25 cellular contexts compared by ENCODE assay signal in the genomic region with DNA sequence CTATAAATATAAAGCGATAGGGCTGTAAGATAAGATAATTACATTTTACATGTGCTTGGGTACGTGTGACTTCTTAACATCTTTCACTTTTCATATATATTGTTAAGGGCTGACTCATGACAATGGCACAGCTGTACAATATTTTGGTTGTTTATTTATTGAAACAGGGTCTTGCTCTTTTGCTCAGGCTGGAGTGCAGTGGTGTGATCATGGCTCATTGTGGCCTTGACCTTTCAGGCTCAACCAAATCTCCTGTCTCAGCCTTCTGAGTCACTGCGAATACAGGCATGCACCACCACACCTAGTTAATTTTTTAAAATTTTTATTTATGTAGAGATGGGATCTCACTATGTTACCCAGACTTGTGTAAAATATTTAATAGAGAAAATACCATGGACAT.
A peak's percentile ranks its signal among the peaks of the same experiment; 100 is the strongest.
DNase-seq lines count a peak whose midpoint lies in the region; ATAC-seq, FAIRE-seq and TF ChIP-seq lines count a peak whose summit lies in the region.
"Had no signal": no experiment of that assay in that cellular context is flagged by ENCODE, and none has a peak within 500 bp of the region (broad histone marks: within the 10 kb centered on the region; RNA-seq: fewer than 3 reads in every experiment).

No MANE protein-coding gene starts in this region.

- H3K36me3 ChIP-seq in HepG2 (replicated peaks in 1 of 2; ENCODE audit: control insufficient read depth in 1 of 2, insufficient read depth in 2 of 2, low read length in 2 of 2) (no peaks in the 10 kb centered on the region), right lobe of liver (no peaks in the 10 kb centered on the region), endothelial cell of umbilical vein (ENCODE audit: control insufficient read depth in 2 of 2, extremely low read depth in 1 of 2, insufficient read depth in 2 of 2, low read length in 2 of 2) (no peaks in the 10 kb centered on the region)

- TF ChIP-seq CTCF in HepG2 (CRISPR knock-in tag; IDR thresholded peaks at IDR 0.05) (no peak), right lobe of liver (IDR thresholded peaks at IDR 0.05) (no peak), endothelial cell of umbilical vein (IDR thresholded peaks at IDR 0.05; ENCODE audit: extremely low read depth in 1 of 2, insufficient read depth in 1 of 2, low read depth in 1 of 2, low read length in 2 of 2) (no peak), osteocyte (IDR thresholded peaks at IDR 0.05) (no peak)

- dilution Hi-C loops in endothelial cell of umbilical vein (cut with MboI; ENCODE audit: extremely low pct_ligation_motif_present, low sequenced_read_pairs) = no loop called here

- no peak overlapping the region for H2AFZ ChIP-seq in HepG2 (ENCODE audit: low read length)
- no peak overlapping the region for H2AFZ ChIP-seq in endothelial cell of umbilical vein (ENCODE audit: low read depth, low read length)
- H2AFZ ChIP-seq: GM23248 had no signal

- H3K9me3 ChIP-seq in HepG2 (ENCODE audit: low read length) (no peaks in the 10 kb centered on the region), right lobe of liver (no peaks in the 10 kb centered on the region), endothelial cell of umbilical vein (replicated peaks; ENCODE audit: control insufficient read depth, insufficient read depth, low read length) (no peaks in the 10 kb centered on the region)

- TF ChIP-seq EP300 in HepG2 (IDR thresholded peaks at IDR 0.05; ENCODE audit: low read depth in 2 of 2, low read length in 2 of 2) = 0 out of 4 replicates have a peak, but pooled peaks of 1 of the 2 experiments have one; percentile 11
- TF ChIP-seq EP300 in HepG2 (CRISPR knock-in tag; IDR thresholded peaks at IDR 0.05; ENCODE audit: borderline replicate concordance) = no peak

- peak overlapping the region; percentile 9 for H3K27ac Mint-ChIP-seq in osteocyte (ENCODE audit: unreplicated experiment)
- H3K27ac Mint-ChIP-seq: CD4-positive, CD25-positive, alpha-beta regulatory T cell; H9 had no signal

- H3K27ac ChIP-seq in HepG2 (ENCODE audit: extremely low read length, insufficient read depth, low read length) (no peak overlapping the region), right lobe of liver (no peak overlapping the region), endothelial cell of umbilical vein (ENCODE audit: insufficient read depth, low read depth, low read length) (no peak overlapping the region)
- H3K27ac ChIP-seq: 22Rv1, GM23248, RWPE1 had no signal

- WGBS in HepG2 (ENCODE audit: low lambda C conversion rate) = 67% methylated on average over 3 of the region's 3 CpGs
- WGBS in right lobe of liver (ENCODE audit: insufficient coverage, low coverage, low lambda C conversion rate, missing lambda C conversion rate) = 68% methylated on average over 3 of the region's 3 CpGs

- H3K27me3 ChIP-seq in HepG2 (ENCODE audit: control insufficient read depth in 1 of 2, insufficient read depth in 2 of 2, low read length in 2 of 2) (no peaks in the 10 kb centered on the region), right lobe of liver (no peaks in the 10 kb centered on the region), endothelial cell of umbilical vein (ENCODE audit: control insufficient read depth in 2 of 2, insufficient read depth in 2 of 2, low read length in 2 of 2) (no peaks in the 10 kb centered on the region)

- BruUV-seq in HepG2 (replicated peaks; lab: Mats Ljungman, UMichigan) (no TSS peak), endothelial cell of umbilical vein (replicated peaks; lab: Mats Ljungman, UMichigan) (no TSS peak)

- H3K4me3 ChIP-seq in HepG2 (replicated peaks in 1 of 3; ENCODE audit: insufficient read depth in 1 of 3, low read depth in 2 of 3, low read length in 3 of 3) (no peak overlapping the region), right lobe of liver (no peak overlapping the region), endothelial cell of umbilical vein (replicated peaks in 1 of 3; ENCODE audit: insufficient read depth in 1 of 3, low read depth in 1 of 3, low read length in 3 of 3) (no peak overlapping the region)
- H3K4me3 ChIP-seq: GM23248 had no signal

- H4K20me1 ChIP-seq in HepG2 (ENCODE audit: insufficient read depth, low read length) (no peaks in the 10 kb centered on the region), endothelial cell of umbilical vein (replicated peaks; ENCODE audit: control insufficient read depth, extremely low read depth, insufficient read depth, low read length) (no peaks in the 10 kb centered on the region)

- no peaks in the 10 kb centered on the region for H3K36me3 Mint-ChIP-seq in osteocyte (ENCODE audit: unreplicated experiment)
- H3K36me3 Mint-ChIP-seq: CD4-positive, CD25-positive, alpha-beta regulatory T cell had no signal

- H3K27me3 Mint-ChIP-seq in osteocyte (ENCODE audit: unreplicated experiment) = no peaks in the 10 kb centered on the region
- H3K27me3 Mint-ChIP-seq: CD4-positive, CD25-positive, alpha-beta regulatory T cell had no signal

- in situ Hi-C loops in HepG2 (cut with HindIII; ENCODE audit: extremely low pct_ligation_motif_present, low pct_unique_long_range_greater_than_20kb) = no loop called here

- H3K9me3 Mint-ChIP-seq in osteocyte (ENCODE audit: unreplicated experiment) = peaks cover 6% of the 10 kb centered on the region

- H3K4me1 ChIP-seq in HepG2 (ENCODE audit: insufficient read depth, low read length) (peaks cover 20% of the 10 kb centered on the region; the same call in 1 of the 2 replicates), right lobe of liver (no peaks in the 10 kb centered on the region), endothelial cell of umbilical vein (ENCODE audit: control insufficient read depth, extremely low read depth, insufficient read depth, low read length) (no peaks in the 10 kb centered on the region)

- TF ChIP-seq RAD21 in HepG2 (CRISPR knock-in tag; IDR thresholded peaks at IDR 0.05) = no peak

- H3K4me1 Mint-ChIP-seq in osteocyte (ENCODE audit: unreplicated experiment) = peaks cover 17% of the 10 kb centered on the region
- H3K4me1 Mint-ChIP-seq: CD4-positive, CD25-positive, alpha-beta regulatory T cell; H9 had no signal

- H3K79me2 ChIP-seq in HepG2 (ENCODE audit: insufficient read depth, low read length) = no peaks in the 10 kb centered on the region
- no peaks in the 10 kb centered on the region for H3K79me2 ChIP-seq in endothelial cell of umbilical vein (ENCODE audit: control insufficient read depth, insufficient read depth, low read length)

- peak; percentile 40 for DNase-seq in HepG2 (ENCODE audit: low spot score)
- DNase-seq in right lobe of liver = no peak
- peak; percentile 16 for DNase-seq in RCC 7860 (ENCODE audit: low spot score)
- peak; percentile 16 for DNase-seq in endothelial cell of umbilical vein (ENCODE audit: low read depth, low spot score)
- no peak for DNase-seq in osteocyte (ENCODE audit: extremely low spot score, unreplicated experiment)
- no peak for DNase-seq in DMS114 treated with DMSO at 0.1 percent for 48 hours (lab: John Stamatoyannopoulos, UW; ENCODE audit: unreplicated experiment)
- DNase-seq in germinal center (ENCODE audit: low spot score) = no peak
- DNase-seq: CD4-positive, CD25-positive, alpha-beta regulatory T cell; DMS79 treated with DMSO at 0.1 percent for 48 hours; GM23248; H9; KBM-7; MM.1S; NCI-H1417 treated with DMSO at 0.1 percent for 48 hours; NCI-H187; NCI-H2081 treated with DMSO at 0.1 percent for 48 hours; NCI-H2171; NCI-H345; NCI-H510A treated with DMSO at 0.1 percent for 48 hours; NCI-H748 treated with DMSO at 0.1 percent for 48 hours; SHP77 had no signal

- TF ChIP-seq POLR2A in HepG2 (IDR thresholded peaks at IDR 0.05; ENCODE audit: insufficient read depth in 1 of 2, low read depth in 2 of 2, low read length in 2 of 2) (no peak), right lobe of liver (IDR thresholded peaks at IDR 0.05) (no peak), endothelial cell of umbilical vein (IDR thresholded peaks at IDR 0.05; ENCODE audit: low read depth, low read length) (no peak)

- no peaks in the 10 kb centered on the region for H3K9me1 ChIP-seq in endothelial cell of umbilical vein (replicated peaks; ENCODE audit: control insufficient read depth, extremely low read depth, insufficient read depth, low read length)

- CTCF ChIA-PET in HepG2 (lab: Yijun Ruan, JAX; ENCODE audit: low intra/inter-chr PET ratio, low total read pairs) (no interaction called here), endothelial cell of umbilical vein (lab: Charles Lee) (interaction anchor here (1.8 kb wide), 1 partner anchor 11 kb away, joined by 4 read pairs; no protein-coding TSS in a partner anchor)

- FAIRE-seq in HepG2 (lab: Jason Lieb, UNC) (no peak), RCC 7860 (lab: Jason Lieb, UNC) (peak; percentile 72), endothelial cell of umbilical vein (lab: Jason Lieb, UNC) (no peak)
- FAIRE-seq: GM19239 had no signal

- H3K9ac ChIP-seq in HepG2 (ENCODE audit: insufficient read depth, low read depth, low read length) = no peak overlapping the region
- H3K9ac ChIP-seq in endothelial cell of umbilical vein (replicated peaks; ENCODE audit: extremely low read depth, insufficient read depth, low read length) = no peak overlapping the region
- H3K9ac ChIP-seq: GM23248 had no signal

- intact Hi-C loops in HepG2 (cut with micrococcal nuclease; ENCODE audit: unreplicated experiment) = no loop called here
- intact Hi-C loops in right lobe of liver (cut with DNase I) = no loop called here
- intact Hi-C loops in endothelial cell of umbilical vein (cut with micrococcal nuclease) = no loop called here

- ATAC-seq in HepG2 (peak; percentile 89), right lobe of liver (no peak), GM19351 (IDR thresholded peaks at IDR 0.05; ENCODE audit: unreplicated experiment) (no peak)

- no peak overlapping the region for H3K4me2 ChIP-seq in HepG2 (ENCODE audit: low read depth, low read length)
- H3K4me2 ChIP-seq in endothelial cell of umbilical vein (ENCODE audit: insufficient read depth, low read length) = no peak overlapping the region

- POLR2A ChIA-PET in HepG2 (lab: Yijun Ruan, JAX) (no interaction called here), endothelial cell of umbilical vein (lab: Charles Lee) (no interaction called here)

- H3K4me3 Mint-ChIP-seq in osteocyte (ENCODE audit: unreplicated experiment) = no peak overlapping the region
- H3K4me3 Mint-ChIP-seq: CD4-positive, CD25-positive, alpha-beta regulatory T cell; H9 had no signal

TF ChIP-seq in HepG2, 621 proteins besides CTCF, POLR2A, EP300 and RAD21 (continues in another document):
- TF ChIP-seq ZNF180 (CRISPR knock-in tag; IDR thresholded peaks at IDR 0.05; ENCODE audit: borderline replicate concordance, low read depth) (no peak), ZNF33A (CRISPR knock-in tag; IDR thresholded peaks at IDR 0.05; ENCODE audit: borderline replicate concordance) (no peak), AGO2 (optimal IDR thresholded peaks at IDR 0.05; ENCODE audit: low read depth, low read length) (no peak)

TF ChIP-seq in endothelial cell of umbilical vein, 7 proteins besides CTCF, POLR2A, EP300 and RAD21 (continues in another document):
- TF ChIP-seq FOS (IDR thresholded peaks at IDR 0.05; ENCODE audit: borderline replicate concordance, insufficient read depth, low read length) (peak; percentile 26), MYC (IDR thresholded peaks at IDR 0.05; ENCODE audit: low read depth, low read length) (no peak), GATA2 (IDR thresholded peaks at IDR 0.05; ENCODE audit: insufficient read depth, insufficient read length, low read depth, low read length) (no peak)
- TF ChIP-seq, protein P1, sequence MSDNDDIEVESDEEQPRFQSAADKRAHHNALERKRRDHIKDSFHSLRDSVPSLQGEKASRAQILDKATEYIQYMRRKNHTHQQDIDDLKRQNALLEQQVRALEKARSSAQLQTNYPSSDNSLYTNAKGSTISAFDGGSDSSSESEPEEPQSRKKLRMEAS (IDR thresholded peaks at IDR 0.05; ENCODE audit: insufficient read depth, insufficient read length) = no peak

Comparison
In these comparisons a context has a peak if more than half of its experiments do, and no peak if none do; other contexts are left out.
1. DNase-seq: peak in HepG2 (single experiment), RCC 7860 (single experiment) and endothelial cell of umbilical vein (single experiment); none in right lobe of liver (0 of 3), osteocyte (single experiment), DMS114 treated with DMSO at 0.1 percent for 48 hours (single experiment) and germinal center (single experiment).